In genomic region chr6:83597511-83597910, GRCh38 we compare ENCODE assay signal across 25 cellular contexts.
"Had no signal": no experiment of that assay in that cellular context is flagged by ENCODE, and none has a peak within 500 bp of the region (broad histone marks: within the 10 kb centered on the region; RNA-seq: fewer than 3 reads in every experiment).

No MANE protein-coding gene starts in this region.

- H3K4me3 ChIP-seq: esophagus squamous epithelium, hepatocyte, left ventricle myocardium inferior, lung, right lobe of liver, upper lobe of left lung, vagina had no signal

- H3K4me1 Mint-ChIP-seq: activated CD4-positive, alpha-beta T cell treated with anti-CD3 and anti-CD28 coated beads, Interleukin-2, amount 10 ng/mL, durations not matched to agents 7 days and 5 days; activated naive CD4-positive, alpha-beta T cell treated with anti-CD3 and anti-CD28 coated beads, Interleukin-2, amount 50 U/mL, for 24 hours; activated naive CD8-positive, alpha-beta T cell treated with anti-CD3 and anti-CD28 coated beads, Interleukin-2, amount 50 U/mL, for 24 hours; central memory CD8-positive, alpha-beta T cell had no signal

- H3K79me2 ChIP-seq: hepatocyte had no signal

- ATAC-seq: activated CD8-positive, alpha-beta T cell treated with anti-CD3 and anti-CD28 coated beads for 36 hours; activated naive CD8-positive, alpha-beta T cell treated with anti-CD3 and anti-CD28 coated beads, Interleukin-2, amount 50 U/mL, for 24 hours; activated T-cell treated with anti-CD3 and anti-CD28 coated beads, Interleukin-2, amount 50 U/mL, for 4 hours; activated T-helper 17 cell treated with anti-CD3 and anti-CD28 coated beads, Interleukin-2, amount 50 U/mL, for 72 hours; right lobe of liver; stimulated activated naive CD8-positive, alpha-beta T cell treated with anti-CD3 and anti-CD28 coated beads, Interleukin-15, Interleukin-2, amounts not matched to agents 100 U/mL and 50 U/mL, for 24 hours; WTC11 had no signal

- H3K27ac ChIP-seq: epithelial cell of prostate, esophagus squamous epithelium, hepatocyte, left ventricle myocardium inferior, right lobe of liver, upper lobe of left lung, vagina had no signal

- DNase-seq: activated CD4-positive, alpha-beta T cell treated with anti-CD3 and anti-CD28 coated beads for 1 hour; activated CD4-positive, alpha-beta T cell treated with anti-CD3 and anti-CD28 coated beads, Interleukin-2, amount 10 ng/mL, durations not matched to agents 7 days and 5 days; activated CD8-positive, alpha-beta T cell treated with anti-CD3 and anti-CD28 coated beads for 36 hours; activated gamma-delta T cell treated with Interleukin-2 at 50 U/mL for 16 hours; activated naive CD8-positive, alpha-beta T cell treated with anti-CD3 and anti-CD28 coated beads, Interleukin-2, amount 50 U/mL, for 24 hours; activated T-cell treated with anti-CD3 and anti-CD28 coated beads, Interleukin-2, amount 50 U/mL, for 4 hours; esophagus squamous epithelium; islet precursor cell; left ventricle myocardium inferior; naive B cell; occipital lobe; right lobe of liver; stimulated activated CD4-positive, alpha-beta T cell treated with anti-CD3 and anti-CD28 coated beads, Interleukin-2, amount 100 ng/mL, for 48 hours; stimulated activated naive CD8-positive, alpha-beta T cell treated with anti-CD3 and anti-CD28 coated beads, Interleukin-15, Interleukin-2, amounts not matched to agents 100 U/mL and 50 U/mL, for 24 hours; T-helper 2 cell; upper lobe of left lung had no signal

- H3K36me3 ChIP-seq: esophagus squamous epithelium, left ventricle myocardium inferior, right lobe of liver, upper lobe of left lung, vagina had no signal

- H3K4me3 Mint-ChIP-seq: activated CD4-positive, alpha-beta T cell treated with anti-CD3 and anti-CD28 coated beads, Interleukin-2, amount 10 ng/mL, durations not matched to agents 7 days and 5 days; activated CD8-positive, alpha-beta T cell treated with anti-CD3 and anti-CD28 coated beads for 36 hours; activated naive CD4-positive, alpha-beta T cell treated with anti-CD3 and anti-CD28 coated beads, Interleukin-2, amount 50 U/mL, for 24 hours; activated naive CD8-positive, alpha-beta T cell treated with anti-CD3 and anti-CD28 coated beads, Interleukin-2, amount 50 U/mL, for 24 hours; activated T-cell treated with anti-CD3 and anti-CD28 coated beads, Interleukin-2, amount 50 U/mL, for 4 hours; activated T-helper 17 cell treated with anti-CD3 and anti-CD28 coated beads, Interleukin-2, amount 50 U/mL, for 72 hours; central memory CD8-positive, alpha-beta T cell; dendritic cell treated with granulocyte-macrophage colony-stimulating factor and Interleukin-4, amounts not matched to agents 40 ng/mL and 50 ng/mL, for 4 days; naive B cell; WTC11 had no signal

- H3K4me1 ChIP-seq: esophagus squamous epithelium, left ventricle myocardium inferior, right lobe of liver, upper lobe of left lung, vagina had no signal

- H2AFZ ChIP-seq: hepatocyte had no signal

- H3K27me3 Mint-ChIP-seq: activated CD4-positive, alpha-beta T cell treated with anti-CD3 and anti-CD28 coated beads, Interleukin-2, amount 10 ng/mL, durations not matched to agents 7 days and 5 days; activated naive CD4-positive, alpha-beta T cell treated with anti-CD3 and anti-CD28 coated beads, Interleukin-2, amount 50 U/mL, for 24 hours; activated naive CD8-positive, alpha-beta T cell treated with anti-CD3 and anti-CD28 coated beads, Interleukin-2, amount 50 U/mL, for 24 hours; activated T-helper 17 cell treated with anti-CD3 and anti-CD28 coated beads, Interleukin-2, amount 50 U/mL, for 72 hours; central memory CD8-positive, alpha-beta T cell; dendritic cell treated with granulocyte-macrophage colony-stimulating factor and Interleukin-4, amounts not matched to agents 40 ng/mL and 50 ng/mL, for 4 days; naive B cell had no signal

- H3K36me3 Mint-ChIP-seq: activated naive CD4-positive, alpha-beta T cell treated with anti-CD3 and anti-CD28 coated beads, Interleukin-2, amount 50 U/mL, for 24 hours; naive B cell; WTC11 had no signal

- H3K4me2 ChIP-seq: hepatocyte had no signal

- H3K27ac Mint-ChIP-seq: activated CD4-positive, alpha-beta T cell treated with anti-CD3 and anti-CD28 coated beads, Interleukin-2, amount 10 ng/mL, durations not matched to agents 7 days and 5 days; activated CD8-positive, alpha-beta T cell treated with anti-CD3 and anti-CD28 coated beads for 36 hours; activated naive CD4-positive, alpha-beta T cell treated with anti-CD3 and anti-CD28 coated beads, Interleukin-2, amount 50 U/mL, for 24 hours; activated naive CD8-positive, alpha-beta T cell treated with anti-CD3 and anti-CD28 coated beads, Interleukin-2, amount 50 U/mL, for 24 hours; activated T-helper 17 cell treated with anti-CD3 and anti-CD28 coated beads, Interleukin-2, amount 50 U/mL, for 72 hours; dendritic cell treated with granulocyte-macrophage colony-stimulating factor and Interleukin-4, amounts not matched to agents 40 ng/mL and 50 ng/mL, for 4 days; naive B cell; WTC11 had no signal

- H3K9me3 Mint-ChIP-seq: activated CD4-positive, alpha-beta T cell treated with anti-CD3 and anti-CD28 coated beads, Interleukin-2, amount 10 ng/mL, durations not matched to agents 7 days and 5 days; activated CD8-positive, alpha-beta T cell treated with anti-CD3 and anti-CD28 coated beads for 36 hours; activated naive CD4-positive, alpha-beta T cell treated with anti-CD3 and anti-CD28 coated beads, Interleukin-2, amount 50 U/mL, for 24 hours; activated naive CD8-positive, alpha-beta T cell treated with anti-CD3 and anti-CD28 coated beads, Interleukin-2, amount 50 U/mL, for 24 hours; activated T-cell treated with anti-CD3 and anti-CD28 coated beads, Interleukin-2, amount 50 U/mL, for 4 hours; activated T-helper 17 cell treated with anti-CD3 and anti-CD28 coated beads, Interleukin-2, amount 50 U/mL, for 72 hours; central memory CD8-positive, alpha-beta T cell; dendritic cell treated with granulocyte-macrophage colony-stimulating factor and Interleukin-4, amounts not matched to agents 40 ng/mL and 50 ng/mL, for 4 days; naive B cell; WTC11 had no signal

- H3K9me3 ChIP-seq: esophagus squamous epithelium, left ventricle myocardium inferior, right lobe of liver, upper lobe of left lung, vagina had no signal

- H3K27me3 ChIP-seq: esophagus squamous epithelium, hepatocyte, right lobe of liver, upper lobe of left lung, vagina had no signal
